Comparison of ENCODE assay signal across 8 cellular contexts in the genomic region with DNA sequence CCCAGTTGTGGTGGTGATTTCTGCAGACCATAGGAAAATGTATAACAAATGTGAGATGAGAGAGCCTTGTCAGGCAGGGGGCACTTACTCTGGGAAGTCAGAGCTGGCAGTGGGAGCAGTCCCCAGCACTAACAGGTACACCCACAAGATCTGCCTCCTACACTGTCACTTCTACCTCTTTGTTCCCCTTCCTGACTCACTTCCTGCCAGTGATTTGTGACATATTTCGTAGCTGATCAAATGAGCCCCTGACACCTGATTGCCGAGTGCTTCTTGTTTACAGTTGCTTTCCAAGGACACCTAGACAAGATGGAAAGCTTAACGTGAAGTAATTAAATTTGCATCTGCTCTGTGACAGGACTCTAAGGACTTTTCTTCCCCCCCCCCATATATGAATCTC. TPM values are rescaled to one million over a fixed set of nuclear protein-coding genes. Genes with fewer than 3 reads are reported as not detected.
A peak's percentile ranks its signal among the peaks of the same experiment; 100 is the strongest.
DNase-seq lines count a peak whose midpoint lies in the region; ATAC-seq and TF ChIP-seq lines count a peak whose summit lies in the region.

No MANE protein-coding gene starts in this region.

- no peak overlapping the region for H3K4me3 Mint-ChIP-seq in activated CD4-positive, alpha-beta T cell treated with anti-CD3 and anti-CD28 coated beads for 36 hours

- peak overlapping the region; percentile 43 for H3K27ac Mint-ChIP-seq in activated CD4-positive, alpha-beta T cell treated with anti-CD3 and anti-CD28 coated beads for 36 hours

- H3K9me3 Mint-ChIP-seq in activated CD4-positive, alpha-beta T cell treated with anti-CD3 and anti-CD28 coated beads for 36 hours (ENCODE audit: low read depth), result peaks cover 4% of the 10 kb centered on the region

- CTCF ChIA-PET in activated CD4-positive, alpha-beta T cell treated with anti-CD3 and anti-CD28 coated beads for 36 hours (lab: Charles Lee), result interaction anchor here (0.7 to 1.7 kb wide), 9 partner anchors 9 to 1513 kb away, joined by 3 to 8 read pairs (median 4); no protein-coding TSS in a partner anchor

- DNase-seq in CD1c-positive myeloid dendritic cell (ENCODE audit: extremely low spot score) (peak; percentile 6), GM20000 (ENCODE audit: low spot score) (peak; percentile 22), iPS DF 19.7 (ENCODE audit: low read depth, low spot score) (peak; percentile 1), SKM-1 treated with dmso at 0.1 percent for 144 hours (lab: John Stamatoyannopoulos, UW; ENCODE audit: unreplicated experiment) (no peak), NCI-H1930 (lab: John Stamatoyannopoulos, UW) (no peak)
- DNase-seq in activated CD4-positive, alpha-beta T cell treated with anti-CD3 and anti-CD28 coated beads for 36 hours, result peak; percentile 44

- peaks cover 25% of the 10 kb centered on the region for H3K4me1 Mint-ChIP-seq in activated CD4-positive, alpha-beta T cell treated with anti-CD3 and anti-CD28 coated beads for 36 hours

- peak; percentile 90 for ATAC-seq in activated CD4-positive, alpha-beta T cell treated with anti-CD3 and anti-CD28 coated beads for 36 hours
- ATAC-seq in HG03097 (IDR thresholded peaks at IDR 0.05; ENCODE audit: low FRiP score, unreplicated experiment), result no peak
- no peak for ATAC-seq in HG02840 (IDR thresholded peaks at IDR 0.05; ENCODE audit: low FRiP score, unreplicated experiment)

- POLR2A ChIA-PET in activated CD4-positive, alpha-beta T cell treated with anti-CD3 and anti-CD28 coated beads for 36 hours (lab: Charles Lee), result interaction anchor here (0.6 kb wide), 2 partner anchors 45 to 86 kb away, joined by 3 to 7 read pairs; no protein-coding TSS in a partner anchor

- peaks cover 9% of the 10 kb centered on the region for H3K36me3 Mint-ChIP-seq in activated CD4-positive, alpha-beta T cell treated with anti-CD3 and anti-CD28 coated beads for 36 hours (ENCODE audit: low read depth)

- TF ChIP-seq CTCF in GM20000 (IDR thresholded peaks at IDR 0.05; ENCODE audit: extremely low read depth, missing control alignments), result no peak

- intact Hi-C loops in activated CD4-positive, alpha-beta T cell treated with anti-CD3 and anti-CD28 coated beads for 36 hours (cut with DNase I, micrococcal nuclease), result loop anchor here in 1 of 2 experiments (2.0 kb wide), 1 partner anchor 210 kb away; no protein-coding TSS in a partner anchor

- no peaks in the 10 kb centered on the region for H3K27me3 Mint-ChIP-seq in activated CD4-positive, alpha-beta T cell treated with anti-CD3 and anti-CD28 coated beads for 36 hours

RNA-seq across cellular contexts. Expression of gene FTO, which starts 40.5 kb away (rescaled TPM):
- total RNA-seq in activated CD4-positive, alpha-beta T cell treated with anti-CD3 and anti-CD28 coated beads for 36 hours, result 10 to 100 TPM; 50.9 to 57.6 TPM

RNA-seq across cellular contexts. Expression of gene RPGRIP1L, which starts 40.8 kb away (rescaled TPM):
- 10 to 100 TPM in 1 of 2 experiments, 1 to 10 TPM in 1; 7.8 to 10.2 TPM for total RNA-seq in activated CD4-positive, alpha-beta T cell treated with anti-CD3 and anti-CD28 coated beads for 36 hours

Comparison
In these comparisons a context has a peak if more than half of its experiments do, and no peak if none do; other contexts are left out.
1. DNase-seq: peak in CD1c-positive myeloid dendritic cell (single experiment), GM20000 (single experiment), activated CD4-positive, alpha-beta T cell treated with anti-CD3 and anti-CD28 coated beads for 36 hours (single experiment) and iPS DF 19.7 (single experiment); none in SKM-1 treated with dmso at 0.1 percent for 144 hours (single experiment) and NCI-H1930 (0 of 2).